ENCODE assay signal across 25 cellular contexts in genomic region chr1:29890201-29890959, GRCh38.
"Had no signal": no experiment of that assay in that cellular context is flagged by ENCODE, and none has a peak within 500 bp of the region (broad histone marks: within the 10 kb centered on the region; RNA-seq: fewer than 3 reads in every experiment).

No MANE protein-coding gene starts in this region.

- H3K27me3 ChIP-seq: pancreas, uterus had no signal

- DNase-seq: heart right ventricle; kidney; left colon; left ventricle myocardium inferior; midbrain; mucosa of descending colon; naive thymus-derived CD4-positive, alpha-beta T cell; nucleus accumbens; pancreas; posterior cingulate gyrus; retina; right cardiac atrium; stimulated activated CD4-positive, alpha-beta T cell treated with anti-CD3 and anti-CD28 coated beads, Interleukin-12 subunit alpha, Interleukin-12 subunit beta, amount 100 ng/mL, for 4 hours; stimulated activated CD4-positive, alpha-beta T cell treated with anti-CD3 and anti-CD28 coated beads, Interleukin-15, amount 100 ng/mL, for 24 hours; stimulated activated CD4-positive, alpha-beta T cell treated with anti-CD3 and anti-CD28 coated beads, Interleukin-2, amount 100 ng/mL, for 24 hours; stimulated activated CD4-positive, alpha-beta T cell treated with anti-CD3 and anti-CD28 coated beads, Interleukin-4, amount 100 ng/mL, for 1 hour; stimulated activated naive CD4-positive, alpha-beta T cell; uterus had no signal

- H3K36me3 ChIP-seq: heart right ventricle, left ventricle myocardium inferior, pancreas, prostate gland, suprapubic skin, tibial nerve, uterus had no signal

- ATAC-seq: heart right ventricle; left colon; mucosa of descending colon; naive thymus-derived CD4-positive, alpha-beta T cell; pancreas; right cardiac atrium; sciatic nerve had no signal

- H3K4me1 ChIP-seq: heart right ventricle, left ventricle myocardium inferior, pancreas, prostate gland, suprapubic skin, tibial nerve, uterus had no signal

- H3K9me3 ChIP-seq: heart right ventricle, left ventricle myocardium inferior, mucosa of descending colon, pancreas, prostate gland, suprapubic skin, tibial nerve, uterus had no signal

- H3K4me3 ChIP-seq: heart right ventricle, hepatocyte, left ventricle myocardium inferior, lung, mucosa of descending colon, pancreas, prostate gland, skin epidermis, suprapubic skin, tibial nerve, uterus had no signal

- H3K27ac ChIP-seq: heart right ventricle, hepatocyte, left ventricle myocardium inferior, pancreas, prostate gland, skin epidermis, suprapubic skin, tibial nerve, uterus had no signal
